In the genomic region with DNA sequence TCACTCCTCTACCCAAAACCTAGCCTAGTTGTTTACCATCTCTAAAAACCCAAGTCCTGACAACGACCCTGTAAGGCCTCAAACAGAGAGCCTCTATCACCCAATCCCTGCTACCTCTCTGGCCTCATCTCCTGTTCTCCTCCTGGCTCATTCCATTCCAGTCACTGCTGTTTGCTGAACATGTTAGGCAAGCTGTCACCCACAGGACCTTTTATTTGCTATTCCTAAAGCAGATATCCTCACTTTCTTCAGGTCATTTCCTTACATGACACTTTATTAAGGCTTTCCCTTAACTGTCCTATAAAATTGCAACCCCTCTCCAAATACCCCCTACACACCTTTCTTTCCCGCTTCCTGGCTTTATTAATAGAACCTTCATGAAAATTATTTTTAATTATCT, we compare ENCODE assay signal across 12 cellular contexts.
DNase-seq lines count a peak whose midpoint lies in the region; ATAC-seq and TF ChIP-seq lines count a peak whose summit lies in the region.
"Had no signal": no experiment of that assay in that cellular context is flagged by ENCODE, and none has a peak within 500 bp of the region (broad histone marks: within the 10 kb centered on the region; RNA-seq: fewer than 3 reads in every experiment).

No MANE protein-coding gene starts in this region.

- no peaks in the 10 kb centered on the region for H3K9me3 Mint-ChIP-seq in CD8-positive, alpha-beta memory T cell
- H3K9me3 Mint-ChIP-seq in naive B cell: no peaks in the 10 kb centered on the region
- H3K9me3 Mint-ChIP-seq in activated CD4-positive, alpha-beta T cell treated with anti-CD3 and anti-CD28 coated beads, Interleukin-2, amount 10 ng/mL, durations not matched to agents 24 days and 14 days: no peaks in the 10 kb centered on the region

- H3K4me3 Mint-ChIP-seq in CD8-positive, alpha-beta memory T cell: peak overlapping the region in 2 of 7 donors; percentile 6 to 22
- H3K4me3 Mint-ChIP-seq in naive B cell: no peak overlapping the region
- H3K4me3 Mint-ChIP-seq in activated CD4-positive, alpha-beta T cell treated with anti-CD3 and anti-CD28 coated beads, Interleukin-2, amount 10 ng/mL, durations not matched to agents 24 days and 14 days: no peak overlapping the region
- H3K4me3 Mint-ChIP-seq: activated CD4-positive, alpha-beta T cell treated with anti-CD3 and anti-CD28 coated beads for 36 hours had no signal

- H2BK20ac ChIP-seq in IMR-90 (ENCODE audit: low read depth, low read length): no peak overlapping the region

- dilution Hi-C loops in IMR-90 (cut with HindIII; ENCODE audit: low sequenced_read_pairs, unreplicated experiment): no loop called here

- no peak overlapping the region for H2BK120ac ChIP-seq in IMR-90 (ENCODE audit: low read depth, low read length)
- H2BK120ac ChIP-seq in trophoblast cell (ENCODE audit: insufficient read depth, low read length, poor library complexity): no peak overlapping the region

- no peak for TF ChIP-seq CTCF in IMR-90 (conservative IDR thresholded peaks at IDR 0.05; ENCODE audit: low read depth, low read length)

- H2BK15ac ChIP-seq in IMR-90 (ENCODE audit: low read depth, low read length): no peak overlapping the region

- H3K36me3 Mint-ChIP-seq in CD8-positive, alpha-beta memory T cell: peaks cover 0 to 5% (median 0%) of the 10 kb centered on the region in 3 donors
- H3K36me3 Mint-ChIP-seq in naive B cell: no peaks in the 10 kb centered on the region
- H3K36me3 Mint-ChIP-seq in activated CD4-positive, alpha-beta T cell treated with anti-CD3 and anti-CD28 coated beads, Interleukin-2, amount 10 ng/mL, durations not matched to agents 24 days and 14 days (ENCODE audit: low read depth): peaks cover 8% of the 10 kb centered on the region

- peaks cover 19 to 82% of the 10 kb centered on the region in 2 experiments for H3K79me1 ChIP-seq in IMR-90 (ENCODE audit: low read depth in 1 of 2, low read length in 2 of 2)
- H3K79me1 ChIP-seq in trophoblast cell (ENCODE audit: low read length): no peaks in the 10 kb centered on the region

- TF ChIP-seq POLR2A in IMR-90 (IDR thresholded peaks at IDR 0.05; ENCODE audit: low read depth, low read length): no peak

- H3K14ac ChIP-seq in IMR-90 (replicated peaks; ENCODE audit: low read depth, low read length) (0 out of 2 replicates have a peak overlapping the region, but pooled peaks have one; percentile 10), trophoblast cell (ENCODE audit: low read length) (no peak overlapping the region)

- H3K23ac ChIP-seq in IMR-90 (ENCODE audit: low read depth, low read length) (no peak overlapping the region), trophoblast cell (ENCODE audit: low read length) (no peak overlapping the region)

- intact Hi-C loops in IMR-90 (cut with micrococcal nuclease): no loop called here
- intact Hi-C loops in activated CD4-positive, alpha-beta T cell treated with anti-CD3 and anti-CD28 coated beads, Interleukin-2, amount 10 ng/mL, durations not matched to agents 24 days and 14 days (cut with micrococcal nuclease): no loop called here

- peaks cover 95% of the 10 kb centered on the region for H4K20me1 ChIP-seq in IMR-90 (ENCODE audit: insufficient read depth, low read length)

- H3K4ac ChIP-seq in IMR-90 (ENCODE audit: low read depth, low read length): no peak overlapping the region
- no peak overlapping the region for H3K4ac ChIP-seq in trophoblast cell (ENCODE audit: low read depth, low read length)

- peaks cover 65% of the 10 kb centered on the region for H3K4me1 ChIP-seq in CD8-positive, alpha-beta memory T cell (ENCODE audit: insufficient read depth, low read length)
- peaks cover 2% of the 10 kb centered on the region; the same call in 1 of the 2 replicates for H3K4me1 ChIP-seq in IMR-90 (ENCODE audit: control insufficient read depth, insufficient read depth, low read length)
- peaks cover 0 to 7% of the 10 kb centered on the region in 2 experiments for H3K4me1 ChIP-seq in trophoblast cell (ENCODE audit: control insufficient read depth in 1 of 2, insufficient read depth in 2 of 2, low read length in 2 of 2)

- H3K27me3 Mint-ChIP-seq in CD8-positive, alpha-beta memory T cell: no peaks in the 10 kb centered on the region
- H3K27me3 Mint-ChIP-seq in naive B cell: no peaks in the 10 kb centered on the region
- H3K27me3 Mint-ChIP-seq in activated CD4-positive, alpha-beta T cell treated with anti-CD3 and anti-CD28 coated beads, Interleukin-2, amount 10 ng/mL, durations not matched to agents 24 days and 14 days: no peaks in the 10 kb centered on the region
- H3K27me3 Mint-ChIP-seq: activated CD4-positive, alpha-beta T cell treated with anti-CD3 and anti-CD28 coated beads for 36 hours had no signal

- H3K4me2 ChIP-seq in IMR-90 (ENCODE audit: low read depth, low read length): no peak overlapping the region
- H3K4me2 ChIP-seq in trophoblast cell (ENCODE audit: low read length): no peak overlapping the region

- H3K27ac ChIP-seq in CD8-positive, alpha-beta memory T cell (ENCODE audit: low read depth, low read length): no peak overlapping the region
- H3K27ac ChIP-seq in IMR-90 (ENCODE audit: insufficient read depth, low read length) (no peak overlapping the region), epithelial cell of prostate (peak overlapping the region; percentile 24), trophoblast cell (ENCODE audit: low read depth, low read length) (no peak overlapping the region)

- no peak overlapping the region for H3K56ac ChIP-seq in IMR-90 (ENCODE audit: extremely low read depth, insufficient read depth, low read length)

- H2AFZ ChIP-seq in IMR-90 (replicated peaks; ENCODE audit: low read length, poor library complexity) (no peak overlapping the region), trophoblast cell (ENCODE audit: insufficient read depth, low read length, poor library complexity) (no peak overlapping the region)

- peaks cover 80 to 96% (median 86%) of the 10 kb centered on the region in 3 donors for H3K4me1 Mint-ChIP-seq in CD8-positive, alpha-beta memory T cell
- peaks cover 66 to 92% (median 70%) of the 10 kb centered on the region in 3 donors for H3K4me1 Mint-ChIP-seq in naive B cell
- peaks cover 47% of the 10 kb centered on the region for H3K4me1 Mint-ChIP-seq in activated CD4-positive, alpha-beta T cell treated with anti-CD3 and anti-CD28 coated beads, Interleukin-2, amount 10 ng/mL, durations not matched to agents 24 days and 14 days

- H2AK5ac ChIP-seq in IMR-90 (ENCODE audit: low read depth, low read length) (no peak overlapping the region), trophoblast cell (ENCODE audit: low read length) (no peak overlapping the region)

- 86 to 100% methylated on average over 1 of the region's 2 CpGs for WGBS in IMR-90 (ENCODE audit: extremely low coverage in 2 of 2, insufficient read length in 1 of 2), 2 experiments
- WGBS in trophoblast cell (ENCODE audit: extremely low coverage, insufficient coverage, insufficient read length): 100% methylated on average over 1 of the region's 2 CpGs

- POLR2A ChIA-PET in CD8-positive, alpha-beta memory T cell (lab: Charles Lee): interaction anchor here (1.1 kb wide), 1 partner anchor 8 kb away, joined by 3 read pairs; no protein-coding TSS in a partner anchor
- POLR2A ChIA-PET in IMR-90 (lab: Charles Lee; ENCODE audit: unreplicated experiment): no interaction called here

- no peaks in the 10 kb centered on the region for H3K27me3 ChIP-seq in CD8-positive, alpha-beta memory T cell (ENCODE audit: insufficient read depth, low read length, poor library complexity, severe bottlenecking)
- H3K27me3 ChIP-seq in IMR-90 (ENCODE audit: control insufficient read depth, insufficient read depth, low read length) (no peaks in the 10 kb centered on the region), trophoblast cell (ENCODE audit: insufficient read depth, low read length) (no peaks in the 10 kb centered on the region)

- H3K36me3 ChIP-seq in CD8-positive, alpha-beta memory T cell (ENCODE audit: insufficient read depth, low read length): no peaks in the 10 kb centered on the region
- no peaks in the 10 kb centered on the region for H3K36me3 ChIP-seq in IMR-90 (ENCODE audit: control insufficient read depth, insufficient read depth, low read length)
- no peaks in the 10 kb centered on the region for H3K36me3 ChIP-seq in trophoblast cell (ENCODE audit: control insufficient read depth in 1 of 2, insufficient read depth in 2 of 2, low read length in 2 of 2)

- in situ Hi-C loops in IMR-90 (cut with MboI; ENCODE audit: low sequenced_read_pairs): no loop called here

- no peak for ATAC-seq in IMR-90 (ENCODE audit: low read depth)
- ATAC-seq in naive B cell (ENCODE audit: low read depth in 2 of 2): no peak

- H3K4me3 ChIP-seq in CD8-positive, alpha-beta memory T cell (ENCODE audit: low read length): no peak overlapping the region
- no peak overlapping the region for H3K4me3 ChIP-seq in IMR-90 (ENCODE audit: insufficient read depth, low read depth, low read length)
- no peak overlapping the region for H3K4me3 ChIP-seq in trophoblast cell (ENCODE audit: low read depth, low read length)

- no peak for TF ChIP-seq RAD21 in IMR-90 (IDR thresholded peaks at IDR 0.05; ENCODE audit: low read length)

- CTCF ChIA-PET in CD8-positive, alpha-beta memory T cell (lab: Charles Lee): no interaction called here
- CTCF ChIA-PET in IMR-90 (lab: Yijun Ruan, JAX): no interaction called here

- no TSS peak for BruUV-seq in IMR-90 (replicated peaks; lab: Mats Ljungman, UMichigan)

- no peak overlapping the region for H2BK12ac ChIP-seq in trophoblast cell (ENCODE audit: low read length)

- H3K79me2 ChIP-seq in trophoblast cell (ENCODE audit: control insufficient read depth, insufficient read depth, low read length, poor library complexity): peaks cover 11% of the 10 kb centered on the region

- H3K9me3 ChIP-seq in CD8-positive, alpha-beta memory T cell (ENCODE audit: low read length): no peaks in the 10 kb centered on the region
- H3K9me3 ChIP-seq in IMR-90 (ENCODE audit: control insufficient read depth, insufficient read depth, low read length) (no peaks in the 10 kb centered on the region), trophoblast cell (ENCODE audit: insufficient read depth, low read depth, low read length) (no peaks in the 10 kb centered on the region)

- H3K27ac Mint-ChIP-seq in CD8-positive, alpha-beta memory T cell: peak overlapping the region; percentile 3 to 81 (median 52)
- peak overlapping the region in 4 of 6 donors; percentile 2 to 53 (median 32) for H3K27ac Mint-ChIP-seq in naive B cell
- no peak overlapping the region for H3K27ac Mint-ChIP-seq in activated CD4-positive, alpha-beta T cell treated with anti-CD3 and anti-CD28 coated beads, Interleukin-2, amount 10 ng/mL, durations not matched to agents 24 days and 14 days

- no peak overlapping the region for H2AK9ac ChIP-seq in IMR-90 (replicated peaks; ENCODE audit: low read depth, low read length, poor library complexity)

- H4K91ac ChIP-seq in IMR-90 (ENCODE audit: insufficient read depth, low read depth, low read length) (no peak overlapping the region), trophoblast cell (ENCODE audit: low read depth, low read length) (no peak overlapping the region)

- H4K12ac ChIP-seq in trophoblast cell (ENCODE audit: low read depth, low read length): no peak overlapping the region

- no peak overlapping the region for H4K5ac ChIP-seq in IMR-90 (ENCODE audit: low read depth, low read length)

- no peak for DNase-seq in CD8-positive, alpha-beta memory T cell
- DNase-seq in IMR-90 (no peak), epithelial cell of prostate (ENCODE audit: low read depth, low spot score) (no peak), naive B cell (no peak), trophoblast cell (no peak), retina (no peak), mucosa of gallbladder (ENCODE audit: low spot score) (no peak)
- DNase-seq in activated CD4-positive, alpha-beta T cell treated with anti-CD3 and anti-CD28 coated beads, Interleukin-2, amount 10 ng/mL, durations not matched to agents 24 days and 14 days: no peak
- DNase-seq: activated CD4-positive, alpha-beta T cell treated with anti-CD3 and anti-CD28 coated beads for 36 hours; activated gamma-delta T cell; cerebellar nuclear complex; NK-92 treated with Interleukin-12 subunit alpha and Interleukin-12 subunit beta, amount 100 ng/mL, for 24 hours had no signal

- H3K18ac ChIP-seq in IMR-90 (ENCODE audit: low read depth, low read length): no peak overlapping the region
- H3K18ac ChIP-seq in trophoblast cell (ENCODE audit: low read length): no peak overlapping the region

- H4K8ac ChIP-seq in IMR-90 (ENCODE audit: low read depth in 2 of 2, low read length in 2 of 2) (no peak overlapping the region), trophoblast cell (ENCODE audit: low read depth, low read length) (no peak overlapping the region)

- H2BK5ac ChIP-seq in IMR-90 (ENCODE audit: low read depth, low read length, poor library complexity, severe bottlenecking) (no peak overlapping the region), trophoblast cell (ENCODE audit: low read depth, low read length, poor library complexity) (no peak overlapping the region)

- peaks cover 20% of the 10 kb centered on the region for H3K9me1 ChIP-seq in IMR-90 (ENCODE audit: insufficient read depth, low read length)

- H3K9ac ChIP-seq in IMR-90 (ENCODE audit: low read depth, low read length): no peak overlapping the region
- H3K9ac ChIP-seq in trophoblast cell (ENCODE audit: low read length): no peak overlapping the region
